ENCODE assay signal across 10 cellular contexts in the genomic region with DNA sequence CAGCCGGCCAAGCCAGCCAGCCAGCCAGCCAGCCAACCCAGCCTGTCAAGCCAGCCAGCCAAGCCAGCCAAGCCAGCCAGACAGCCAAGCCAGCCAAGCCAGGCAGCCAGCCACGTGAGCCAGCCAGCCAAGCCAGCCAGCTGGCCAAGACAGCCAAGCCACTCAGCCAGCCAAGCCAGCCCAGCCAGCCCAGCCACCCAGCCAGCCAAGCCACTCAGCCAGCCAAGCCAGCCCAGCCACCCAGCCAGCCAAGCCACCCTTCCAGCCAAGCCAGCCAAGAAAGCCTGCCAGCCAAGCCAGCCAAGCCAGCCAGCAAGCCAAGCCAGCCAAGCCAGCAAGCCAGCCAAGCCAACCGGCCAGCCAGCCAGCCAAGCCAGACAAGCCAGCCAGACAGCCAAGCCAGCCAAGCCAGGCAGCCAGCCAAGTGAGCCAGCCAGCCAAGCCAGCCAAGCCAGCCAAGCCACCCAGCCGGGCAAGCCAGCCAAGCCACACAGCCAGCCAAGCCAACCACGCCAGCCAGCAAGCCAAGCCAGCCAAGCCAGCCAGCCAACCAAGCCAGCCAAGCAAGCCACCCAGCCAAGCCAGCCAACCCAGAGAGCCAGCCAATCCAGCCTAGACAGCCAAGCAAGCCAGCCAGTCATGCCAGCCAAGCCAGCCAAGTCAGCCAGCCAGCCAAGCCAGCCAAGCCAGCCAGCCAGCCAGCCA.
DNase-seq lines count a peak whose midpoint lies in the region; ATAC-seq and TF ChIP-seq lines count a peak whose summit lies in the region.
"Had no signal": no experiment of that assay in that cellular context is flagged by ENCODE, and none has a peak within 500 bp of the region (broad histone marks: within the 10 kb centered on the region; RNA-seq: fewer than 3 reads in every experiment).

No MANE protein-coding gene starts in this region.

- H3K27ac Mint-ChIP-seq in endothelial cell (ENCODE audit: unreplicated experiment) (no peak overlapping the region), neural progenitor cell (no peak overlapping the region)

- no peaks in the 10 kb centered on the region for H3K9me2 ChIP-seq in GM23248 (ENCODE audit: insufficient read depth)

- no peak for TF ChIP-seq CTCF in endothelial cell (IDR thresholded peaks at IDR 0.05; ENCODE audit: unreplicated experiment)
- TF ChIP-seq CTCF in neural progenitor cell (IDR thresholded peaks at IDR 0.05), result no peak

- in situ Hi-C loops in GM23248 (cut with MboI), result no loop called here

- H3K4me1 Mint-ChIP-seq in endothelial cell (ENCODE audit: unreplicated experiment), result no peaks in the 10 kb centered on the region
- H3K4me1 Mint-ChIP-seq in neural progenitor cell, result no peaks in the 10 kb centered on the region

- no peaks in the 10 kb centered on the region for H3K36me3 ChIP-seq in BLaER1
- no peaks in the 10 kb centered on the region for H3K36me3 ChIP-seq in neural progenitor cell
- no peaks in the 10 kb centered on the region for H3K36me3 ChIP-seq in GM23248 (ENCODE audit: low read depth)

- peaks cover 50% of the 10 kb centered on the region for H3K9me3 ChIP-seq in BLaER1
- H3K9me3 ChIP-seq in neural progenitor cell (ENCODE audit: low read depth), result peaks cover 28% of the 10 kb centered on the region
- no peaks in the 10 kb centered on the region for H3K9me3 ChIP-seq in GM23248 (ENCODE audit: low read depth)

- H4K20me1 ChIP-seq in BLaER1 (no peaks in the 10 kb centered on the region), neural progenitor cell (ENCODE audit: low read depth) (no peaks in the 10 kb centered on the region), GM23248 (ENCODE audit: insufficient read depth) (no peaks in the 10 kb centered on the region)

- no peak for ATAC-seq in GM19324 (IDR thresholded peaks at IDR 0.05; ENCODE audit: low FRiP score, unreplicated experiment)
- ATAC-seq in GM21515 (IDR thresholded peaks at IDR 0.05; ENCODE audit: unreplicated experiment), result no peak
- ATAC-seq in GM18873 (IDR thresholded peaks at IDR 0.05; ENCODE audit: low FRiP score, unreplicated experiment), result no peak

- H3K27ac ChIP-seq in BLaER1 (no peak overlapping the region), neural progenitor cell (no peak overlapping the region), GM23248 (no peak overlapping the region)
- H3K27ac ChIP-seq: SK-N-MC had no signal

- H3F3A ChIP-seq in neural progenitor cell (ENCODE audit: low read depth), result no peaks in the 10 kb centered on the region
- H3F3A ChIP-seq in GM23248 (ENCODE audit: insufficient read depth), result no peaks in the 10 kb centered on the region

- H3K9ac ChIP-seq in BLaER1, result no peak overlapping the region
- no peak overlapping the region for H3K9ac ChIP-seq in neural progenitor cell
- H3K9ac ChIP-seq in GM23248, result no peak overlapping the region

- H3K36me3 Mint-ChIP-seq in endothelial cell (ENCODE audit: low read depth, unreplicated experiment) (peaks cover 4% of the 10 kb centered on the region), neural progenitor cell (peaks cover 3% of the 10 kb centered on the region)

- no peak overlapping the region for H3K4me3 Mint-ChIP-seq in endothelial cell (ENCODE audit: unreplicated experiment)
- no peak overlapping the region for H3K4me3 Mint-ChIP-seq in neural progenitor cell

- H3K4me3 ChIP-seq in BLaER1, result peak overlapping the region; percentile 1; the same call in 1 of the 2 replicates
- H3K4me3 ChIP-seq in neural progenitor cell, result no peak overlapping the region
- H3K4me3 ChIP-seq in GM23248, result no peak overlapping the region
- H3K4me3 ChIP-seq: SK-N-MC had no signal

- H3K9me3 Mint-ChIP-seq in endothelial cell (ENCODE audit: unreplicated experiment) (peaks cover 4% of the 10 kb centered on the region), neural progenitor cell (peaks cover 8% of the 10 kb centered on the region)

- H3K27me3 ChIP-seq in BLaER1, result 0 out of 2 replicates have a peak, but pooled peaks cover 4% of the 10 kb centered on the region
- H3K27me3 ChIP-seq in neural progenitor cell, result no peaks in the 10 kb centered on the region
- H3K27me3 ChIP-seq in GM23248 (replicated peaks; ENCODE audit: insufficient read depth), result no peaks in the 10 kb centered on the region

- H3K4me2 ChIP-seq in BLaER1, result no peak overlapping the region
- no peak overlapping the region for H3K4me2 ChIP-seq in neural progenitor cell
- no peak overlapping the region for H3K4me2 ChIP-seq in GM23248 (ENCODE audit: unreplicated experiment)

- H3K27me3 Mint-ChIP-seq in endothelial cell (ENCODE audit: unreplicated experiment) (peaks cover 4% of the 10 kb centered on the region), neural progenitor cell (ENCODE audit: insufficient read depth, low read depth) (no peaks in the 10 kb centered on the region)

- 20 to 24% methylated on average over 5 of the region's 5 CpGs for WGBS in GM23248 (ENCODE audit: low coverage in 1 of 2, low lambda C conversion rate in 2 of 2, missing lambda C conversion rate in 2 of 2), 2 experiments

- H2AFZ ChIP-seq in neural progenitor cell (replicated peaks), result no peak overlapping the region
- no peak overlapping the region for H2AFZ ChIP-seq in GM23248

- DNase-seq in SK-N-DZ (ENCODE audit: low spot score) (peak; percentile 5), endothelial cell (ENCODE audit: low spot score) (peak; percentile 43), neural progenitor cell (ENCODE audit: low spot score) (peak; percentile 45), GM23248 (no peak)
- DNase-seq: DMS153 had no signal

- H3K79me2 ChIP-seq in neural progenitor cell (ENCODE audit: low read depth), result no peaks in the 10 kb centered on the region
- no peaks in the 10 kb centered on the region for H3K79me2 ChIP-seq in GM23248 (ENCODE audit: insufficient read depth)

- no peaks in the 10 kb centered on the region for H3K4me1 ChIP-seq in BLaER1
- H3K4me1 ChIP-seq in neural progenitor cell, result no peaks in the 10 kb centered on the region
- H3K4me1 ChIP-seq in GM23248 (ENCODE audit: insufficient read depth), result no peaks in the 10 kb centered on the region
